Comparison of ENCODE assay signal across 14 cellular contexts in genomic region chr2:238495422-238495821, GRCh38.
"Had no signal": no experiment of that assay in that cellular context is flagged by ENCODE, and none has a peak within 500 bp of the region (broad histone marks: within the 10 kb centered on the region; RNA-seq: fewer than 3 reads in every experiment).

No MANE protein-coding gene starts in this region.

- H3K27me3 Mint-ChIP-seq: stimulated activated naive CD8-positive, alpha-beta T cell treated with anti-CD3 and anti-CD28 coated beads, Interleukin-15, Interleukin-2, amounts not matched to agents 100 ng/mL and 50 ng/mL, for 24 hours had no signal

- H3K4me3 ChIP-seq: cardiac muscle cell, esophagus squamous epithelium, left lung, upper lobe of left lung had no signal

- H3K27ac ChIP-seq: cardiac muscle cell, esophagus squamous epithelium, left lung, upper lobe of left lung had no signal

- DNase-seq: activated B cell treated with CpG ODN at 0.5 μM for 24 hours; activated CD4-positive, alpha-beta T cell treated with anti-CD3 and anti-CD28 coated beads, Interleukin-2, amount 50 U/mL, for 1 hour; activated gamma-delta T cell treated with Interleukin-2 at 50 U/mL for 16 hours; activated T-cell treated with anti-CD3 and anti-CD28 coated beads, Interleukin-2, amount 50 U/mL, for 72 hours; esophagus squamous epithelium; hippocampal formation; left lung; occipital lobe; upper lobe of left lung had no signal

- H3K4me3 Mint-ChIP-seq: activated B cell treated with CpG ODN at 0.5 μM for 24 hours; natural killer cell treated with Interleukin-12 subunit alpha and Interleukin-12 subunit beta and Interleukin-15 and Interleukin-18, amount 100 ng/mL, for 72 hours; stimulated activated naive CD8-positive, alpha-beta T cell treated with anti-CD3 and anti-CD28 coated beads, Interleukin-15, Interleukin-2, amounts not matched to agents 100 ng/mL and 50 ng/mL, for 24 hours had no signal

- ATAC-seq: left lung; natural killer cell treated with Interleukin-12 subunit alpha and Interleukin-12 subunit beta and Interleukin-15 and Interleukin-18, amount 100 ng/mL, for 72 hours; sciatic nerve had no signal

- H3K36me3 Mint-ChIP-seq: natural killer cell treated with Interleukin-12 subunit alpha and Interleukin-12 subunit beta and Interleukin-15 and Interleukin-18, amount 100 ng/mL, for 72 hours had no signal

- H3K4me1 ChIP-seq: esophagus squamous epithelium, left lung, upper lobe of left lung had no signal

- H3K36me3 ChIP-seq: cardiac muscle cell, esophagus squamous epithelium, left lung, upper lobe of left lung had no signal

- H3K27me3 ChIP-seq: cardiac muscle cell, esophagus squamous epithelium, left lung, upper lobe of left lung had no signal

- H3K9me3 ChIP-seq: esophagus squamous epithelium, left lung, upper lobe of left lung had no signal

- H3K9me3 Mint-ChIP-seq: activated B cell treated with CpG ODN at 0.5 μM for 24 hours; activated T-cell treated with anti-CD3 and anti-CD28 coated beads, Interleukin-2, amount 50 U/mL, for 72 hours; natural killer cell treated with Interleukin-12 subunit alpha and Interleukin-12 subunit beta and Interleukin-15 and Interleukin-18, amount 100 ng/mL, for 72 hours; stimulated activated naive CD8-positive, alpha-beta T cell treated with anti-CD3 and anti-CD28 coated beads, Interleukin-15, Interleukin-2, amounts not matched to agents 100 ng/mL and 50 ng/mL, for 24 hours; T-helper 2 cell treated with Interferon-gamma antibody and Interleukin-4, amounts not matched to agents 5 μg/mL and 100 μg/mL, for 36 hours had no signal

- H3K27ac Mint-ChIP-seq: activated B cell treated with CpG ODN at 0.5 μM for 24 hours; activated T-cell treated with anti-CD3 and anti-CD28 coated beads, Interleukin-2, amount 50 U/mL, for 72 hours; natural killer cell treated with Interleukin-12 subunit alpha and Interleukin-12 subunit beta and Interleukin-15 and Interleukin-18, amount 100 ng/mL, for 72 hours; stimulated activated naive CD8-positive, alpha-beta T cell treated with anti-CD3 and anti-CD28 coated beads, Interleukin-15, Interleukin-2, amounts not matched to agents 100 ng/mL and 50 ng/mL, for 24 hours; T-helper 2 cell treated with Interferon-gamma antibody and Interleukin-4, amounts not matched to agents 5 μg/mL and 100 μg/mL, for 36 hours had no signal
